In the genomic region with DNA sequence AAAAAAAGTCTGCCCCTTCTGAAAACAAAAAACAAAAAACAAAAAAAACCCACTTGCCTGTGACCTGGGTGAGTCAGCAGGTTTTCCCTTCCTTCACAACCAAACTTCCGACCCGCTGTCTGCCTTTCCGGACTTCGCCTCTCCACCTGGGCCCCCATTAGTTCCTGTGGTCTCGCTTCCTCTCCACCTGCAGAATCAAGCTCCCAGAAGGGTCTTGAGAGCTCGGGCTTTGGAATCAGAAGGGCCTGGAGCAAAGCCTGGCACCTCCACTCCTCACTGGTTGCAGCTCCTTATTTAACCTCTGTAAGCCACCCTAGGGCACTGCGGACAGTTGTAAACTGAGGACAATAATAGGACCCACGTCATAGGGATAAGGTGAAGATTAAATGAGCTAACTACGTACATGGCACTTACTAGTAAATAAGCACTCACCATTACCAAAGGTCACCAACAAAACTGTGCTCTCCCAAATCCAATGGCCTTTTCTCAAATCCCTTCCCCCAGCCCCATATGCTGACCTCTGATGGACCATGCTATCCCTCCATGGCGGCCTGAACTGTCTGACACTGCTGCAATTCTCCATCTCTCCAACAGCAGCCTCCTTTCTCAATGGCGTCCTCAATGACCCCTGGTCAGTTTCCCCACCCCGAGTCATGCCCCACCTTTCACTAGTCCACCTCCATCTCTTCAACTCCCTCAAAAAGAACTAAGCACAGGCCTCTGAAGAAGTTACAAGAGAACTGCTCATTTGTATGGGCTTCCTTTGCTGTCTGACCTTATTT, we compare ENCODE assay signal across 9 cellular contexts.
DNase-seq lines count a peak whose midpoint lies in the region; ATAC-seq and TF ChIP-seq lines count a peak whose summit lies in the region.
"Had no signal": no experiment of that assay in that cellular context is flagged by ENCODE, and none has a peak within 500 bp of the region (broad histone marks: within the 10 kb centered on the region; RNA-seq: fewer than 3 reads in every experiment).

No MANE protein-coding gene starts in this region.

- TF ChIP-seq EP300 in upper lobe of left lung (IDR thresholded peaks at IDR 0.05), result no peak

- H3F3A ChIP-seq in DOHH2 (ENCODE audit: control insufficient read depth, insufficient read depth), result peaks cover 16% of the 10 kb centered on the region

- no peak overlapping the region for H3K27ac ChIP-seq in DOHH2 (ENCODE audit: low read depth, low read length)
- H3K27ac ChIP-seq in coronary artery, result no peak overlapping the region
- no peak overlapping the region for H3K27ac ChIP-seq in thyroid gland
- peak overlapping the region in 1 of 4 donors; percentile 17 for H3K27ac ChIP-seq in upper lobe of left lung

- peaks cover 1% of the 10 kb centered on the region; the same call in 1 of the 2 replicates for H3K27me3 Mint-ChIP-seq in HFFc6 (ENCODE audit: insufficient read depth)
- H3K27me3 Mint-ChIP-seq in activated CD4-positive, alpha-beta memory T cell treated with anti-CD3 and anti-CD28 coated beads for 36 hours, result no peaks in the 10 kb centered on the region

- peak overlapping the region; percentile 37 for H3K4me2 ChIP-seq in DOHH2 (ENCODE audit: low read length)

- no peaks in the 10 kb centered on the region for H3K9me2 ChIP-seq in DOHH2 (replicated peaks; ENCODE audit: control insufficient read depth, low read length)

- no peaks in the 10 kb centered on the region for H3K79me2 ChIP-seq in DOHH2 (ENCODE audit: control insufficient read depth, low read length)

- no peak overlapping the region for H3K4me3 Mint-ChIP-seq in HFFc6
- H3K4me3 Mint-ChIP-seq in activated CD4-positive, alpha-beta memory T cell treated with anti-CD3 and anti-CD28 coated beads for 36 hours, result no peak overlapping the region

- H3K9me3 ChIP-seq in DOHH2 (ENCODE audit: control insufficient read depth, insufficient read depth, low read length), result no peaks in the 10 kb centered on the region
- H3K9me3 ChIP-seq in thyroid gland, result no peaks in the 10 kb centered on the region
- no peaks in the 10 kb centered on the region for H3K9me3 ChIP-seq in upper lobe of left lung

- H3K27ac Mint-ChIP-seq in HFFc6, result peak overlapping the region; percentile 45; the same call in 1 of the 2 replicates
- peak overlapping the region; percentile 70 for H3K27ac Mint-ChIP-seq in activated CD4-positive, alpha-beta memory T cell treated with anti-CD3 and anti-CD28 coated beads for 36 hours

- intact Hi-C loops in activated CD4-positive, alpha-beta memory T cell treated with anti-CD3 and anti-CD28 coated beads for 36 hours (cut with micrococcal nuclease), result no loop called here
- intact Hi-C loops in thyroid gland (cut with DNase I), result loop anchor here (10.0 kb wide), 1 partner anchor 125 kb away; no protein-coding TSS in a partner anchor

- H3K36me3 ChIP-seq in DOHH2 (ENCODE audit: control insufficient read depth, low read length) (peaks cover 17% of the 10 kb centered on the region), thyroid gland (peaks cover 0 to 5% of the 10 kb centered on the region in 2 donors), upper lobe of left lung (peaks cover 4 to 60% (median 34%) of the 10 kb centered on the region in 4 donors)

- peaks cover 34% of the 10 kb centered on the region for H3K4me1 Mint-ChIP-seq in HFFc6 (ENCODE audit: low read depth)
- H3K4me1 Mint-ChIP-seq in activated CD4-positive, alpha-beta memory T cell treated with anti-CD3 and anti-CD28 coated beads for 36 hours (ENCODE audit: low read depth), result peaks cover 66% of the 10 kb centered on the region

- CTCF ChIA-PET in activated CD4-positive, alpha-beta memory T cell treated with anti-CD3 and anti-CD28 coated beads for 36 hours (lab: Charles Lee), result interaction anchor here (0.7 to 2.2 kb wide), 3 partner anchors 81 to 146 kb away, joined by 3 to 7 read pairs (median 4); no protein-coding TSS in a partner anchor

- peaks cover 39% of the 10 kb centered on the region for H3K36me3 Mint-ChIP-seq in HFFc6 (ENCODE audit: low read depth)
- H3K36me3 Mint-ChIP-seq in activated CD4-positive, alpha-beta memory T cell treated with anti-CD3 and anti-CD28 coated beads for 36 hours, result peaks cover 39% of the 10 kb centered on the region

- POLR2A ChIA-PET in activated CD4-positive, alpha-beta memory T cell treated with anti-CD3 and anti-CD28 coated beads for 36 hours (lab: Charles Lee), result interaction anchor here (0.6 to 2.7 kb wide), 4 partner anchors 11 to 127 kb away, joined by 3 to 10 read pairs (median 4); no protein-coding TSS in a partner anchor

- TF ChIP-seq CTCF in DOHH2 (IDR thresholded peaks at IDR 0.05; ENCODE audit: low read depth, low read length, poor library complexity, severe bottlenecking), result no peak
- TF ChIP-seq CTCF in HFFc6 (IDR thresholded peaks at IDR 0.05), result no peak
- TF ChIP-seq CTCF in coronary artery (IDR thresholded peaks at IDR 0.05), result no peak
- TF ChIP-seq CTCF in thyroid gland (IDR thresholded peaks at IDR 0.05), result no peak
- TF ChIP-seq CTCF in upper lobe of left lung (IDR thresholded peaks at IDR 0.05), result no peak

- 0 out of 2 replicates have a peak, but pooled peaks cover 10% of the 10 kb centered on the region for H4K20me1 ChIP-seq in DOHH2 (ENCODE audit: control insufficient read depth, insufficient read depth, low read depth, low read length)

- WGBS in thyroid gland, 2 donors, result 92 to 93% methylated on average over 12 of the region's 12 CpGs
- WGBS in upper lobe of left lung, 2 donors, result 77 to 83% methylated on average over 12 of the region's 12 CpGs

- H3K27me3 ChIP-seq in DOHH2 (ENCODE audit: control insufficient read depth, low read length) (no peaks in the 10 kb centered on the region), thyroid gland (no peaks in the 10 kb centered on the region), upper lobe of left lung (no peaks in the 10 kb centered on the region)

- no peak for ATAC-seq in upper lobe of left lung (ENCODE audit: low FRiP score in 2 of 2)

- DNase-seq in HFFc6 (no peak), lung microvascular endothelial cell (ENCODE audit: low read depth in 2 of 2) (peak; percentile 8 to 43), coronary artery (ENCODE audit: low spot score) (no peak), thyroid gland (no peak), hippocampal formation (lab: John Stamatoyannopoulos, UW) (no peak), upper lobe of left lung (no peak)
- peak; percentile 49 for DNase-seq in activated CD4-positive, alpha-beta memory T cell treated with anti-CD3 and anti-CD28 coated beads for 36 hours
- DNase-seq: NCI-H1417 treated with DMSO at 0.1 percent for 48 hours had no signal

- no peak overlapping the region for H3K4me3 ChIP-seq in DOHH2 (ENCODE audit: low read length)
- H3K4me3 ChIP-seq in coronary artery, result no peak overlapping the region
- no peak overlapping the region for H3K4me3 ChIP-seq in thyroid gland (replicated peaks in 1 of 3)
- H3K4me3 ChIP-seq in upper lobe of left lung, result no peak overlapping the region

- H3K4me1 ChIP-seq in DOHH2 (ENCODE audit: control insufficient read depth, low read length), result peaks cover 42% of the 10 kb centered on the region
- peaks cover 24 to 29% of the 10 kb centered on the region in 2 donors for H3K4me1 ChIP-seq in thyroid gland
- peaks cover 19 to 37% (median 24%) of the 10 kb centered on the region in 4 donors for H3K4me1 ChIP-seq in upper lobe of left lung

- no peak for TF ChIP-seq POLR2A in thyroid gland (IDR thresholded peaks at IDR 0.05)
- no peak for TF ChIP-seq POLR2A in upper lobe of left lung (IDR thresholded peaks at IDR 0.05)

- no peaks in the 10 kb centered on the region for H3K9me3 Mint-ChIP-seq in HFFc6
- H3K9me3 Mint-ChIP-seq in activated CD4-positive, alpha-beta memory T cell treated with anti-CD3 and anti-CD28 coated beads for 36 hours, result no peaks in the 10 kb centered on the region

Comparison
In these comparisons a context has a peak if more than half of its experiments do, and no peak if none do; other contexts are left out.
1. DNase-seq: peak in activated CD4-positive, alpha-beta memory T cell treated with anti-CD3 and anti-CD28 coated beads for 36 hours (single experiment) and lung microvascular endothelial cell (2 of 2); none in HFFc6 (single experiment), coronary artery (single experiment), thyroid gland (0 of 2), hippocampal formation (0 of 2) and upper lobe of left lung (0 of 2).